ENCODE assay signal across 19 cellular contexts in genomic region chr12:132740652-132741051, GRCh38. TPM values are rescaled to one million over a fixed set of nuclear protein-coding genes. Genes with fewer than 3 reads are reported as not detected.
DNase-seq lines count a peak whose midpoint lies in the region; ATAC-seq, FAIRE-seq and TF ChIP-seq lines count a peak whose summit lies in the region.
"Had no signal": no experiment of that assay in that cellular context is flagged by ENCODE, and none has a peak within 500 bp of the region (broad histone marks: within the 10 kb centered on the region; RNA-seq: fewer than 3 reads in every experiment).

No MANE protein-coding gene starts in this region.

- no peak overlapping the region for H3K9ac ChIP-seq in HepG2 (ENCODE audit: insufficient read depth, low read depth, low read length)

- H3K27ac Mint-ChIP-seq in activated CD4-positive, alpha-beta T cell treated with anti-CD3 and anti-CD28 coated beads, Interleukin-2, amount 10 ng/mL, durations not matched to agents 7 days and 5 days: peak overlapping the region; percentile 41

- H3K36me3 Mint-ChIP-seq in activated CD4-positive, alpha-beta T cell treated with anti-CD3 and anti-CD28 coated beads, Interleukin-2, amount 10 ng/mL, durations not matched to agents 7 days and 5 days (ENCODE audit: low read depth): peaks cover 74% of the 10 kb centered on the region

- H3K79me2 ChIP-seq in HepG2 (ENCODE audit: insufficient read depth, low read length) (peaks cover 12% of the 10 kb centered on the region), PC-9 (ENCODE audit: low read depth) (peaks cover 31% of the 10 kb centered on the region)

- no peaks in the 10 kb centered on the region for H3K27me3 Mint-ChIP-seq in activated CD4-positive, alpha-beta T cell treated with anti-CD3 and anti-CD28 coated beads, Interleukin-2, amount 10 ng/mL, durations not matched to agents 7 days and 5 days

- no peaks in the 10 kb centered on the region for H3K9me3 Mint-ChIP-seq in activated CD4-positive, alpha-beta T cell treated with anti-CD3 and anti-CD28 coated beads, Interleukin-2, amount 10 ng/mL, durations not matched to agents 7 days and 5 days

- TF ChIP-seq POLR2A in heart left ventricle (IDR thresholded peaks at IDR 0.05): no peak
- TF ChIP-seq POLR2A in HepG2 (IDR thresholded peaks at IDR 0.05; ENCODE audit: insufficient read depth in 1 of 2, low read depth in 2 of 2, low read length in 2 of 2): no peak

- CTCF ChIA-PET in activated CD4-positive, alpha-beta T cell treated with anti-CD3 and anti-CD28 coated beads, Interleukin-2, amount 10 ng/mL, durations not matched to agents 7 days and 5 days (lab: Charles Lee): interaction anchor here (0.9 to 1.1 kb wide), 2 partner anchors 164 to 168 kb away, joined by 3 read pairs; no protein-coding TSS in a partner anchor
- CTCF ChIA-PET in HepG2 (lab: Yijun Ruan, JAX; ENCODE audit: low intra/inter-chr PET ratio, low total read pairs) (no interaction called here), PC-9 (lab: Charles Lee) (no interaction called here)

- no peak for TF ChIP-seq RAD21 in HepG2 (CRISPR knock-in tag; IDR thresholded peaks at IDR 0.05)

- peaks cover 0 to 31% (median 4%) of the 10 kb centered on the region in 12 donors for H3K4me1 ChIP-seq in heart left ventricle
- H3K4me1 ChIP-seq in HepG2 (ENCODE audit: insufficient read depth, low read length): no peaks in the 10 kb centered on the region
- H3K4me1 ChIP-seq in PC-9 (replicated peaks; ENCODE audit: insufficient read depth): no peaks in the 10 kb centered on the region

- peak overlapping the region; percentile 35 to 85 (median 68) for H3K27ac ChIP-seq in heart left ventricle
- H3K27ac ChIP-seq in HepG2 (ENCODE audit: extremely low read length, insufficient read depth, low read length): no peak overlapping the region
- no peak overlapping the region for H3K27ac ChIP-seq in PC-9
- H3K27ac ChIP-seq: 22Rv1, HL-60 had no signal

- H3K4me3 Mint-ChIP-seq in activated CD4-positive, alpha-beta T cell treated with anti-CD3 and anti-CD28 coated beads, Interleukin-2, amount 10 ng/mL, durations not matched to agents 7 days and 5 days: no peak overlapping the region
- H3K4me3 Mint-ChIP-seq: CD14-positive monocyte had no signal

- TF ChIP-seq CTCF in heart left ventricle (IDR thresholded peaks at IDR 0.05) (no peak), HepG2 (CRISPR knock-in tag; IDR thresholded peaks at IDR 0.05) (no peak), PC-9 (conservative IDR thresholded peaks at IDR 0.05) (no peak)

- intact Hi-C loops in heart left ventricle (cut with DNase I) (no loop called here), HepG2 (cut with micrococcal nuclease; ENCODE audit: unreplicated experiment) (no loop called here), PC-9 (cut with micrococcal nuclease; ENCODE audit: unreplicated experiment) (no loop called here)

- H2AFZ ChIP-seq in HepG2 (ENCODE audit: low read length) (no peak overlapping the region), PC-9 (no peak overlapping the region)

- H3K4me1 Mint-ChIP-seq in activated CD4-positive, alpha-beta T cell treated with anti-CD3 and anti-CD28 coated beads, Interleukin-2, amount 10 ng/mL, durations not matched to agents 7 days and 5 days: peaks cover 15% of the 10 kb centered on the region
- H3K4me1 Mint-ChIP-seq: CD14-positive monocyte had no signal

- no TSS peak for BruUV-seq in HepG2 (replicated peaks; lab: Mats Ljungman, UMichigan)
- BruUV-seq in PC-9 (replicated peaks; lab: Mats Ljungman, UMichigan): no TSS peak

- H3F3A ChIP-seq in PC-9 (ENCODE audit: insufficient read depth, low read depth): 0 out of 2 replicates have a peak, but pooled peaks cover 5% of the 10 kb centered on the region

- H3K36me3 ChIP-seq in heart left ventricle: peaks cover 0 to 99% (median 97%) of the 10 kb centered on the region in 9 donors
- peaks cover 41 to 80% of the 10 kb centered on the region in 2 experiments for H3K36me3 ChIP-seq in HepG2 (replicated peaks in 1 of 2; ENCODE audit: control insufficient read depth in 1 of 2, insufficient read depth in 2 of 2, low read length in 2 of 2)
- H3K36me3 ChIP-seq in PC-9 (ENCODE audit: low read depth): peaks cover 67% of the 10 kb centered on the region

- POLR2A ChIA-PET in activated CD4-positive, alpha-beta T cell treated with anti-CD3 and anti-CD28 coated beads, Interleukin-2, amount 10 ng/mL, durations not matched to agents 7 days and 5 days (lab: Charles Lee): no interaction called here
- POLR2A ChIA-PET in HepG2 (lab: Yijun Ruan, JAX): no interaction called here
- POLR2A ChIA-PET in PC-9 (lab: Charles Lee; ENCODE audit: unreplicated experiment): no interaction called here

- no peaks in the 10 kb centered on the region for H3K27me3 ChIP-seq in heart left ventricle
- H3K27me3 ChIP-seq in HepG2 (ENCODE audit: control insufficient read depth in 1 of 2, insufficient read depth in 2 of 2, low read length in 2 of 2): no peaks in the 10 kb centered on the region
- H3K27me3 ChIP-seq in PC-9 (ENCODE audit: insufficient read depth, low read depth): no peaks in the 10 kb centered on the region

- no peak for DNase-seq in activated CD4-positive, alpha-beta T cell treated with anti-CD3 and anti-CD28 coated beads, Interleukin-2, amount 10 ng/mL, durations not matched to agents 7 days and 5 days
- DNase-seq in activated CD4-positive, alpha-beta T cell treated with anti-CD3 and anti-CD28 coated beads, Interleukin-2, amount 50 U/mL, for 48 hours: no peak
- DNase-seq in heart left ventricle (peak in 2 of 5 donors; percentile 34 to 48), HepG2 (ENCODE audit: low spot score) (no peak), PC-9 (no peak), HCEC 1CT (no peak), CD1c-positive myeloid dendritic cell (ENCODE audit: extremely low spot score) (no peak)
- DNase-seq: COR-L47, H7, IMR-90, NCI-H1417 treated with DMSO at 0.1 percent for 48 hours, NCI-H2029, NCI-H526, PC-3 had no signal

- TF ChIP-seq EP300 in HepG2 (IDR thresholded peaks at IDR 0.05; ENCODE audit: low read depth in 2 of 2, low read length in 2 of 2): no peak
- TF ChIP-seq EP300 in HepG2 (CRISPR knock-in tag; IDR thresholded peaks at IDR 0.05; ENCODE audit: borderline replicate concordance): no peak

- H3K9me3 ChIP-seq in heart left ventricle (no peaks in the 10 kb centered on the region), HepG2 (ENCODE audit: low read length) (no peaks in the 10 kb centered on the region), PC-9 (ENCODE audit: insufficient read depth, low read depth) (no peaks in the 10 kb centered on the region)

- 52 to 66% (median 60%) methylated on average over 11 of the region's 11 CpGs for WGBS in heart left ventricle, 4 donors
- 94% methylated on average over 11 of the region's 11 CpGs for WGBS in HepG2 (ENCODE audit: low lambda C conversion rate)

- FAIRE-seq in HepG2 (lab: Jason Lieb, UNC): no peak
- FAIRE-seq: G401.6 had no signal

- H3K4me3 ChIP-seq in heart left ventricle (no peak overlapping the region), HepG2 (replicated peaks in 1 of 3; ENCODE audit: insufficient read depth in 1 of 3, low read depth in 2 of 3, low read length in 3 of 3) (no peak overlapping the region), PC-9 (no peak overlapping the region)

- no peak overlapping the region for H3K4me2 ChIP-seq in HepG2 (ENCODE audit: low read depth, low read length)
- no peak overlapping the region for H3K4me2 ChIP-seq in PC-9

- in situ Hi-C loops in HepG2 (cut with HindIII; ENCODE audit: extremely low pct_ligation_motif_present, low pct_unique_long_range_greater_than_20kb): no loop called here

- H4K20me1 ChIP-seq in HepG2 (ENCODE audit: insufficient read depth, low read length): no peaks in the 10 kb centered on the region
- H4K20me1 ChIP-seq in PC-9 (ENCODE audit: insufficient read depth): peaks cover 53% of the 10 kb centered on the region

- H3K9me2 ChIP-seq in PC-9 (ENCODE audit: insufficient read depth): no peaks in the 10 kb centered on the region

- peak; percentile 57 to 70 (median 66) for ATAC-seq in heart left ventricle
- no peak for ATAC-seq in HepG2
- ATAC-seq in GM21381 (IDR thresholded peaks at IDR 0.05; ENCODE audit: unreplicated experiment): no peak
- ATAC-seq: PC-3 had no signal

RNA-seq across cellular contexts. Expression of gene ANKLE2, which starts 21.0 kb away (rescaled TPM):
- total RNA-seq in activated CD4-positive, alpha-beta T cell treated with anti-CD3 and anti-CD28 coated beads, Interleukin-2, amount 10 ng/mL, durations not matched to agents 7 days and 5 days: 10 to 100 TPM; 86.6 to 95.5 TPM
- total RNA-seq in heart left ventricle: 10 to 100 TPM; 20.7 to 45.2 (median 29.1) TPM
- 10 to 100 TPM; 15.5 to 27.8 TPM for polyA plus RNA-seq in heart left ventricle
- total RNA-seq in HepG2 (2016; rRNA removed; fragmentation: Illumina TruSeq; extraction: Trizol): 16.2 and 35.3 TPM in 2 replicates
- total RNA-seq in HepG2 (2016; cell fraction: cytosol; rRNA removed; fragmentation: Illumina TruSeq; extraction: Trizol; ENCODE audit: low read depth): 20.1 and 20.5 TPM in 2 replicates
- total RNA-seq in HepG2 (2016; cell fraction: insoluble cytoplasmic fraction; rRNA removed; fragmentation: Illumina TruSeq; extraction: Trizol): 14.0 and 36.7 TPM in 2 replicates
- total RNA-seq in HepG2 (2016; cell fraction: membrane; rRNA removed; fragmentation: Illumina TruSeq; extraction: Trizol): 16.8 and 21.8 TPM in 2 replicates
- 62.3 and 64.4 TPM in 2 replicates for total RNA-seq in HepG2 (2016; cell fraction: nucleus; rRNA removed; fragmentation: Illumina TruSeq; extraction: Trizol)
- polyA plus RNA-seq in HepG2 (2011; rRNA removed): 37.1 and 51.2 TPM in 2 replicates
- 23.3 and 24.4 TPM in 2 replicates for polyA plus RNA-seq in HepG2 (2011; cell fraction: cytosol; rRNA removed)
- 163 and 166 TPM in 2 replicates for polyA plus RNA-seq in HepG2 (2011; cell fraction: nucleus; rRNA removed)
- polyA plus RNA-seq in HepG2 (2012): 30.1 and 31.6 TPM in 2 replicates
- 3.0 and 3.4 TPM in 2 replicates for polyA plus RNA-seq in HepG2 (2016; cell fraction: cytosol; fragmentation: Illumina TruSeq; extraction: Trizol; ENCODE audit: low read depth)
- 12.3 and 14.0 TPM in 2 replicates for polyA plus RNA-seq in HepG2 (2016; cell fraction: insoluble cytoplasmic fraction; fragmentation: Illumina TruSeq; extraction: Trizol; ENCODE audit: low read depth)
- 7.1 and 7.4 TPM in 2 replicates for polyA plus RNA-seq in HepG2 (2016; cell fraction: membrane; fragmentation: Illumina TruSeq; extraction: Trizol; ENCODE audit: low read depth)
- polyA plus RNA-seq in HepG2 (2016; cell fraction: nucleus; fragmentation: Illumina TruSeq; extraction: Trizol; ENCODE audit: insufficient read depth, low read depth): 129 and 136 TPM in 2 replicates
- 183 and 431 TPM in 2 replicates for polyA minus RNA-seq in HepG2 (2011; rRNA and poly(A)+ RNA removed; ENCODE audit: low replicate concordance)
- 26.3 and 37.6 TPM in 2 replicates for polyA minus RNA-seq in HepG2 (2011; cell fraction: cytosol; rRNA and poly(A)+ RNA removed)
- polyA minus RNA-seq in HepG2 (2011; cell fraction: nucleus; rRNA and poly(A)+ RNA removed): 111 and 121 TPM in 2 replicates
- total RNA-seq in PC-9 (2021): 102 and 123 TPM in 2 replicates

RNA-seq across cellular contexts. Expression of gene PGAM5, which starts 30.0 kb away (rescaled TPM):
- 10 to 100 TPM; 46.4 to 48.7 TPM for total RNA-seq in activated CD4-positive, alpha-beta T cell treated with anti-CD3 and anti-CD28 coated beads, Interleukin-2, amount 10 ng/mL, durations not matched to agents 7 days and 5 days
- total RNA-seq in heart left ventricle (10 to 100 TPM; 21.2 to 46.5 (median 27.6) TPM), HepG2 (2016; rRNA removed; fragmentation: Illumina TruSeq; extraction: Trizol) (77.1 and 77.9 TPM in 2 replicates), PC-9 (2021) (50.2 and 59.0 TPM in 2 replicates)
- polyA plus RNA-seq in heart left ventricle (10 to 100 TPM; 20.7 to 31.8 TPM), HepG2 (2011; rRNA removed) (18.0 and 23.8 TPM in 2 replicates)
- 37.0 and 40.3 TPM in 2 replicates for total RNA-seq in HepG2 (2016; cell fraction: cytosol; rRNA removed; fragmentation: Illumina TruSeq; extraction: Trizol; ENCODE audit: low read depth)
- total RNA-seq in HepG2 (2016; cell fraction: insoluble cytoplasmic fraction; rRNA removed; fragmentation: Illumina TruSeq; extraction: Trizol): 75.8 and 78.5 TPM in 2 replicates
- total RNA-seq in HepG2 (2016; cell fraction: membrane; rRNA removed; fragmentation: Illumina TruSeq; extraction: Trizol): 82.5 and 88.7 TPM in 2 replicates
- 27.7 and 31.2 TPM in 2 replicates for total RNA-seq in HepG2 (2016; cell fraction: nucleus; rRNA removed; fragmentation: Illumina TruSeq; extraction: Trizol)
- polyA plus RNA-seq in HepG2 (2011; cell fraction: cytosol; rRNA removed): 15.3 and 23.5 TPM in 2 replicates
- 14.4 and 15.9 TPM in 2 replicates for polyA plus RNA-seq in HepG2 (2011; cell fraction: nucleus; rRNA removed)
- 14.5 and 23.5 TPM in 2 replicates for polyA plus RNA-seq in HepG2 (2012)
- 28.3 and 31.0 TPM in 2 replicates for polyA plus RNA-seq in HepG2 (2016; cell fraction: cytosol; fragmentation: Illumina TruSeq; extraction: Trizol; ENCODE audit: low read depth)
- 59.5 and 70.5 TPM in 2 replicates for polyA plus RNA-seq in HepG2 (2016; cell fraction: insoluble cytoplasmic fraction; fragmentation: Illumina TruSeq; extraction: Trizol; ENCODE audit: low read depth)
- polyA plus RNA-seq in HepG2 (2016; cell fraction: membrane; fragmentation: Illumina TruSeq; extraction: Trizol; ENCODE audit: low read depth): 47.3 and 51.7 TPM in 2 replicates
- 43.9 and 45.1 TPM in 2 replicates for polyA plus RNA-seq in HepG2 (2016; cell fraction: nucleus; fragmentation: Illumina TruSeq; extraction: Trizol; ENCODE audit: insufficient read depth, low read depth)
- polyA minus RNA-seq in HepG2 (2011; rRNA and poly(A)+ RNA removed; ENCODE audit: low replicate concordance): 89.6 and 210 TPM in 2 replicates
- polyA minus RNA-seq in HepG2 (2011; cell fraction: cytosol; rRNA and poly(A)+ RNA removed): 28.3 and 32.7 TPM in 2 replicates
- polyA minus RNA-seq in HepG2 (2011; cell fraction: nucleus; rRNA and poly(A)+ RNA removed): 9.9 and 10.2 TPM in 2 replicates

RNA-seq across cellular contexts. Expression of gene PXMP2, which starts 53.3 kb away (rescaled TPM):
- total RNA-seq in activated CD4-positive, alpha-beta T cell treated with anti-CD3 and anti-CD28 coated beads, Interleukin-2, amount 10 ng/mL, durations not matched to agents 7 days and 5 days: 10 to 100 TPM; 35.9 to 38.9 TPM
- total RNA-seq in heart left ventricle: 100 to 1,000 TPM in 1 of 9 donors, 10 to 100 TPM in 8; 23.9 to 149 (median 39.7) TPM
- polyA plus RNA-seq in heart left ventricle: 10 to 100 TPM; 33.3 to 62.0 TPM
- total RNA-seq in HepG2 (2016; rRNA removed; fragmentation: Illumina TruSeq; extraction: Trizol): 38.3 and 42.9 TPM in 2 replicates
- 129 and 144 TPM in 2 replicates for total RNA-seq in HepG2 (2016; cell fraction: cytosol; rRNA removed; fragmentation: Illumina TruSeq; extraction: Trizol; ENCODE audit: low read depth)
- 34.3 and 45.4 TPM in 2 replicates for total RNA-seq in HepG2 (2016; cell fraction: insoluble cytoplasmic fraction; rRNA removed; fragmentation: Illumina TruSeq; extraction: Trizol)
- total RNA-seq in HepG2 (2016; cell fraction: membrane; rRNA removed; fragmentation: Illumina TruSeq; extraction: Trizol): 94.5 and 107 TPM in 2 replicates
- 16.5 and 17.4 TPM in 2 replicates for total RNA-seq in HepG2 (2016; cell fraction: nucleus; rRNA removed; fragmentation: Illumina TruSeq; extraction: Trizol)
- polyA plus RNA-seq in HepG2 (2011; rRNA removed): 24.4 and 25.5 TPM in 2 replicates
- 21.8 and 27.1 TPM in 2 replicates for polyA plus RNA-seq in HepG2 (2011; cell fraction: cytosol; rRNA removed)
- polyA plus RNA-seq in HepG2 (2011; cell fraction: nucleus; rRNA removed): 11.1 and 15.6 TPM in 2 replicates
- polyA plus RNA-seq in HepG2 (2012): 14.0 and 18.0 TPM in 2 replicates
- polyA plus RNA-seq in HepG2 (2016; cell fraction: cytosol; fragmentation: Illumina TruSeq; extraction: Trizol; ENCODE audit: low read depth): 136 and 147 TPM in 2 replicates
- 33.1 and 37.0 TPM in 2 replicates for polyA plus RNA-seq in HepG2 (2016; cell fraction: insoluble cytoplasmic fraction; fragmentation: Illumina TruSeq; extraction: Trizol; ENCODE audit: low read depth)
- 87.1 and 93.3 TPM in 2 replicates for polyA plus RNA-seq in HepG2 (2016; cell fraction: membrane; fragmentation: Illumina TruSeq; extraction: Trizol; ENCODE audit: low read depth)
- 39.4 and 39.9 TPM in 2 replicates for polyA plus RNA-seq in HepG2 (2016; cell fraction: nucleus; fragmentation: Illumina TruSeq; extraction: Trizol; ENCODE audit: insufficient read depth, low read depth)
- polyA minus RNA-seq in HepG2 (2011; rRNA and poly(A)+ RNA removed; ENCODE audit: low replicate concordance): 14.3 and 48.1 TPM in 2 replicates
- 4.0 and 7.8 TPM in 2 replicates for polyA minus RNA-seq in HepG2 (2011; cell fraction: cytosol; rRNA and poly(A)+ RNA removed)
- polyA minus RNA-seq in HepG2 (2011; cell fraction: nucleus; rRNA and poly(A)+ RNA removed): 7.0 and 7.9 TPM in 2 replicates
- total RNA-seq in PC-9 (2021): 38.6 and 43.9 TPM in 2 replicates

RNA-seq across cellular contexts. Expression of gene POLE, which starts 53.5 kb away (rescaled TPM):
- 100 to 1,000 TPM; 167 to 176 TPM for total RNA-seq in activated CD4-positive, alpha-beta T cell treated with anti-CD3 and anti-CD28 coated beads, Interleukin-2, amount 10 ng/mL, durations not matched to agents 7 days and 5 days
- total RNA-seq in heart left ventricle: 10 to 100 TPM in 4 of 9 donors, 1 to 10 TPM in 5; 5.3 to 18.6 (median 9.8) TPM
- polyA plus RNA-seq in heart left ventricle: 10 to 100 TPM in 1 of 2 donors, 1 to 10 TPM in 1; 8.4 to 11.3 TPM
- 25.7 and 52.2 TPM in 2 replicates for total RNA-seq in HepG2 (2016; rRNA removed; fragmentation: Illumina TruSeq; extraction: Trizol)
- 59.1 and 64.2 TPM in 2 replicates for total RNA-seq in HepG2 (2016; cell fraction: cytosol; rRNA removed; fragmentation: Illumina TruSeq; extraction: Trizol; ENCODE audit: low read depth)
- 20.9 and 52.7 TPM in 2 replicates for total RNA-seq in HepG2 (2016; cell fraction: insoluble cytoplasmic fraction; rRNA removed; fragmentation: Illumina TruSeq; extraction: Trizol)
- total RNA-seq in HepG2 (2016; cell fraction: membrane; rRNA removed; fragmentation: Illumina TruSeq; extraction: Trizol): 57.6 and 66.6 TPM in 2 replicates
- total RNA-seq in HepG2 (2016; cell fraction: nucleus; rRNA removed; fragmentation: Illumina TruSeq; extraction: Trizol): 72.5 and 80.9 TPM in 2 replicates
- 23.2 and 25.3 TPM in 2 replicates for polyA plus RNA-seq in HepG2 (2011; rRNA removed)
- 4.8 and 9.4 TPM in 2 replicates for polyA plus RNA-seq in HepG2 (2011; cell fraction: cytosol; rRNA removed)
- polyA plus RNA-seq in HepG2 (2011; cell fraction: nucleus; rRNA removed): 134 and 225 TPM in 2 replicates
- 14.9 and 21.3 TPM in 2 replicates for polyA plus RNA-seq in HepG2 (2012)
- 4.1 and 5.2 TPM in 2 replicates for polyA plus RNA-seq in HepG2 (2016; cell fraction: cytosol; fragmentation: Illumina TruSeq; extraction: Trizol; ENCODE audit: low read depth)
- 21.3 and 29.5 TPM in 2 replicates for polyA plus RNA-seq in HepG2 (2016; cell fraction: insoluble cytoplasmic fraction; fragmentation: Illumina TruSeq; extraction: Trizol; ENCODE audit: low read depth)
- 11.4 and 13.7 TPM in 2 replicates for polyA plus RNA-seq in HepG2 (2016; cell fraction: membrane; fragmentation: Illumina TruSeq; extraction: Trizol; ENCODE audit: low read depth)
- polyA plus RNA-seq in HepG2 (2016; cell fraction: nucleus; fragmentation: Illumina TruSeq; extraction: Trizol; ENCODE audit: insufficient read depth, low read depth): 185 and 194 TPM in 2 replicates
- 104 and 245 TPM in 2 replicates for polyA minus RNA-seq in HepG2 (2011; rRNA and poly(A)+ RNA removed; ENCODE audit: low replicate concordance)
- polyA minus RNA-seq in HepG2 (2011; cell fraction: cytosol; rRNA and poly(A)+ RNA removed): 12.9 and 22.7 TPM in 2 replicates
- polyA minus RNA-seq in HepG2 (2011; cell fraction: nucleus; rRNA and poly(A)+ RNA removed): 79.4 and 111 TPM in 2 replicates
- total RNA-seq in PC-9 (2021): 62.9 and 69.9 TPM in 2 replicates

Comparison
In these comparisons a context has a peak if more than half of its experiments do, and no peak if none do; other contexts are left out.
1. ATAC-seq: peak in heart left ventricle (4 of 4); none in HepG2 (single experiment) and GM21381 (single experiment).
2. H3K27ac ChIP-seq: peak in heart left ventricle (12 of 12); none in HepG2 (single experiment) and PC-9 (single experiment).